In the genomic region with DNA sequence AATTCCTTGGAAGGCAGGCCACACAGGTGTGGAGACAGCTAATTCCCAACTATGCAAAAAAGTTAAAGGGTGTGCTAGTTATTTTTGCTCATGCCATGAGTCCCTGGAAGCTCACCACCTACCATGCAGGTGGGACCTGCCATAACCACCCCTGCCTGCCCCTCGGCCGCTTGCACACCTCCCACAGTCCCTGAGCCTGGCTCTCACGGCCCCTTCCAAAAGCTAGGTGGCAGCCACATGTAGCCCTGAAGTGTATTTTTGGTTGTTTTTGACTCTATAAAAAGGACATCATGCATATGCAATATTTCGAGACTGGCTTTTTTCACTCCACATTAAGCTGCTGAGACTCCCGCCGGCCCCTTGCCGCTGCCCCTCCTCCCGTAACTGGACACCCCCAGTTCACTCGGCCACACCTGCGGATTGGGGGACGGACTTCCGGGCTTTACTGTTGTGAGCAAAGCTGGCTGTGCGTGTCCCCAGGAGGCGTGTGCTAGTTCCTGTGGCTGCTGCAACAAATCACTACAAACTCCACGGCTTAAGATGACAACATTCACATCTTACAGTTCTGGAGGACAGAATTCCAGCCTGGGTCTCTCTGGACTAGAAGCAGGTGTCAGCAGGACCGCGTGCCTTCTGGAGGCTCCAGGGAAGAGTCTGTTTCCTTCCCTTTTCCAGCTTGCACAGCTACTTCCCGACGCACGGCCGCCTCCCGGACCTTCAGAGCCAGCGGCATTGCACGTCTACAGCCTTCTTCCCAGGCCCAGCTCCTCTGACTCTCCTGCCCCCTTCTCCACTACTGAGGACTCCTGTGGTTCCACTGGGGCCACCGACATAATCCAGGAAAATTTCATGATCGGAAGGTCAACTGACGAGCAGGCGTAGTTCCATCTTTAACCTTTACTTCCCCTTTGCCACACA, we compare ENCODE assay signal across 1 cellular context.
TF ChIP-seq lines count a peak whose summit lies in the region.

No MANE protein-coding gene starts in this region.

TF ChIP-seq in K562, 482 proteins besides CTCF, POLR2A, EP300 and RAD21 (continued from another document and continues in another):
- TF ChIP-seq, protein P1, sequence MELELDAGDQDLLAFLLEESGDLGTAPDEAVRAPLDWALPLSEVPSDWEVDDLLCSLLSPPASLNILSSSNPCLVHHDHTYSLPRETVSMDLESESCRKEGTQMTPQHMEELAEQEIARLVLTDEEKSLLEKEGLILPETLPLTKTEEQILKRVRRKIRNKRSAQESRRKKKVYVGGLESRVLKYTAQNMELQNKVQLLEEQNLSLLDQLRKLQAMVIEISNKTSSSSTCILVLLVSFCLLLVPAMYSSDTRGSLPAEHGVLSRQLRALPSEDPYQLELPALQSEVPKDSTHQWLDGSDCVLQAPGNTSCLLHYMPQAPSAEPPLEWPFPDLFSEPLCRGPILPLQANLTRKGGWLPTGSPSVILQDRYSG (tag; conservative IDR thresholded peaks at IDR 0.05; ENCODE audit: low read depth) = no peak
- no peak for TF ChIP-seq CHD2 (IDR thresholded peaks at IDR 0.05; ENCODE audit: low read depth, low read length)
- no peak for TF ChIP-seq ZNF316 (IDR thresholded peaks at IDR 0.05)
- TF ChIP-seq, protein P2, sequence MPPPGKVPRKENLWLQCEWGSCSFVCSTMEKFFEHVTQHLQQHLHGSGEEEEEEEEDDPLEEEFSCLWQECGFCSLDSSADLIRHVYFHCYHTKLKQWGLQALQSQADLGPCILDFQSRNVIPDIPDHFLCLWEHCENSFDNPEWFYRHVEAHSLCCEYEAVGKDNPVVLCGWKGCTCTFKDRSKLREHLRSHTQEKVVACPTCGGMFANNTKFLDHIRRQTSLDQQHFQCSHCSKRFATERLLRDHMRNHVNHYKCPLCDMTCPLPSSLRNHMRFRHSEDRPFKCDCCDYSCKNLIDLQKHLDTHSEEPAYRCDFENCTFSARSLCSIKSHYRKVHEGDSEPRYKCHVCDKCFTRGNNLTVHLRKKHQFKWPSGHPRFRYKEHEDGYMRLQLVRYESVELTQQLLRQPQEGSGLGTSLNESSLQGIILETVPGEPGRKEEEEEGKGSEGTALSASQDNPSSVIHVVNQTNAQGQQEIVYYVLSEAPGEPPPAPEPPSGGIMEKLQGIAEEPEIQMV (tag; conservative IDR thresholded peaks at IDR 0.05; ENCODE audit: low read depth) = no peak
- TF ChIP-seq HCFC1 (IDR thresholded peaks at IDR 0.05; ENCODE audit: low read depth, low read length) = no peak
- TF ChIP-seq ZFP30 (CRISPR knock-in tag; IDR thresholded peaks at IDR 0.05; ENCODE audit: borderline replicate concordance) = no peak
- no peak for TF ChIP-seq TEAD4 (IDR thresholded peaks at IDR 0.05; ENCODE audit: low read length)
- no peak for TF ChIP-seq TEAD4 (CRISPR knock-in tag; IDR thresholded peaks at IDR 0.05; ENCODE audit: borderline replicate concordance)
- TF ChIP-seq, protein P3, sequence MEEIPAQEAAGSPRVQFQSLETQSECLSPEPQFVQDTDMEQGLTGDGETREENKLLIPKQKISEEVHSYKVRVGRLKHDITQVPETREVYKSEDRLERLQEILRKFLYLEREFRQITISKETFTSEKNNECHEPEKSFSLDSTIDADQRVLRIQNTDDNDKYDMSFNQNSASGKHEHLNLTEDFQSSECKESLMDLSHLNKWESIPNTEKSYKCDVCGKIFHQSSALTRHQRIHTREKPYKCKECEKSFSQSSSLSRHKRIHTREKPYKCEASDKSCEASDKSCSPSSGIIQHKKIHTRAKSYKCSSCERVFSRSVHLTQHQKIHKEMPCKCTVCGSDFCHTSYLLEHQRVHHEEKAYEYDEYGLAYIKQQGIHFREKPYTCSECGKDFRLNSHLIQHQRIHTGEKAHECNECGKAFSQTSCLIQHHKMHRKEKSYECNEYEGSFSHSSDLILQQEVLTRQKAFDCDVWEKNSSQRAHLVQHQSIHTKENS (CRISPR knock-in tag; IDR thresholded peaks at IDR 0.05) = no peak
- TF ChIP-seq PTRF (tag; IDR thresholded peaks at IDR 0.05) = 0 out of 2 replicates have a peak, but pooled peaks have one; percentile 39
- no peak for TF ChIP-seq ZNF263 (CRISPR knock-in tag; IDR thresholded peaks at IDR 0.05; ENCODE audit: borderline replicate concordance)
- TF ChIP-seq SAFB (IDR thresholded peaks at IDR 0.05; ENCODE audit: borderline replicate concordance, low read depth, low read length) = no peak
- TF ChIP-seq KDM1A (IDR thresholded peaks at IDR 0.05) = no peak
- no peak for TF ChIP-seq ZNF24 (IDR thresholded peaks at IDR 0.05)
- TF ChIP-seq ZNF197 (CRISPR knock-in tag; IDR thresholded peaks at IDR 0.05; ENCODE audit: low read depth) = no peak
- TF ChIP-seq RBM25 (IDR thresholded peaks at IDR 0.05; ENCODE audit: low read depth, low read length, severe bottlenecking) = no peak
- TF ChIP-seq RBM17 (IDR thresholded peaks at IDR 0.05; ENCODE audit: borderline replicate concordance, low read depth, low read length) = no peak
- TF ChIP-seq SPI1 (IDR thresholded peaks at IDR 0.05; ENCODE audit: borderline replicate concordance, low read depth, low read length) = no peak
- peak; percentile 82 for TF ChIP-seq ELF1 (tag; IDR thresholded peaks at IDR 0.05)
- TF ChIP-seq, protein P4, sequence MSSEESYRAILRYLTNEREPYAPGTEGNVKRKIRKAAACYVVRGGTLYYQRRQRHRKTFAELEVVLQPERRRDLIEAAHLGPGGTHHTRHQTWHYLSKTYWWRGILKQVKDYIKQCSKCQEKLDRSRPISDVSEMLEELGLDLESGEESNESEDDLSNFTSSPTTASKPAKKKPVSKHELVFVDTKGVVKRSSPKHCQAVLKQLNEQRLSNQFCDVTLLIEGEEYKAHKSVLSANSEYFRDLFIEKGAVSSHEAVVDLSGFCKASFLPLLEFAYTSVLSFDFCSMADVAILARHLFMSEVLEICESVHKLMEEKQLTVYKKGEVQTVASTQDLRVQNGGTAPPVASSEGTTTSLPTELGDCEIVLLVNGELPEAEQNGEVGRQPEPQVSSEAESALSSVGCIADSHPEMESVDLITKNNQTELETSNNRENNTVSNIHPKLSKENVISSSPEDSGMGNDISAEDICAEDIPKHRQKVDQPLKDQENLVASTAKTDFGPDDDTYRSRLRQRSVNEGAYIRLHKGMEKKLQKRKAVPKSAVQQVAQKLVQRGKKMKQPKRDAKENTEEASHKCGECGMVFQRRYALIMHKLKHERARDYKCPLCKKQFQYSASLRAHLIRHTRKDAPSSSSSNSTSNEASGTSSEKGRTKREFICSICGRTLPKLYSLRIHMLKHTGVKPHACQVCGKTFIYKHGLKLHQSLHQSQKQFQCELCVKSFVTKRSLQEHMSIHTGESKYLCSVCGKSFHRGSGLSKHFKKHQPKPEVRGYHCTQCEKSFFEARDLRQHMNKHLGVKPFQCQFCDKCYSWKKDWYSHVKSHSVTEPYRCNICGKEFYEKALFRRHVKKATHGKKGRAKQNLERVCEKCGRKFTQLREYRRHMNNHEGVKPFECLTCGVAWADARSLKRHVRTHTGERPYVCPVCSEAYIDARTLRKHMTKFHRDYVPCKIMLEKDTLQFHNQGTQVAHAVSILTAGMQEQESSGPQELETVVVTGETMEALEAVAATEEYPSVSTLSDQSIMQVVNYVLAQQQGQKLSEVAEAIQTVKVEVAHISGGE (CRISPR knock-in tag; IDR thresholded peaks at IDR 0.05) = 0 out of 6 replicates have a peak, but pooled peaks of 1 of the 3 experiments have one; percentile 30
- TF ChIP-seq, protein P5, sequence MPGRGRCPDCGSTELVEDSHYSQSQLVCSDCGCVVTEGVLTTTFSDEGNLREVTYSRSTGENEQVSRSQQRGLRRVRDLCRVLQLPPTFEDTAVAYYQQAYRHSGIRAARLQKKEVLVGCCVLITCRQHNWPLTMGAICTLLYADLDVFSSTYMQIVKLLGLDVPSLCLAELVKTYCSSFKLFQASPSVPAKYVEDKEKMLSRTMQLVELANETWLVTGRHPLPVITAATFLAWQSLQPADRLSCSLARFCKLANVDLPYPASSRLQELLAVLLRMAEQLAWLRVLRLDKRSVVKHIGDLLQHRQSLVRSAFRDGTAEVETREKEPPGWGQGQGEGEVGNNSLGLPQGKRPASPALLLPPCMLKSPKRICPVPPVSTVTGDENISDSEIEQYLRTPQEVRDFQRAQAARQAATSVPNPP (IDR thresholded peaks at IDR 0.05; ENCODE audit: borderline replicate concordance, insufficient read depth, insufficient read length) = no peak
- TF ChIP-seq, protein P6, sequence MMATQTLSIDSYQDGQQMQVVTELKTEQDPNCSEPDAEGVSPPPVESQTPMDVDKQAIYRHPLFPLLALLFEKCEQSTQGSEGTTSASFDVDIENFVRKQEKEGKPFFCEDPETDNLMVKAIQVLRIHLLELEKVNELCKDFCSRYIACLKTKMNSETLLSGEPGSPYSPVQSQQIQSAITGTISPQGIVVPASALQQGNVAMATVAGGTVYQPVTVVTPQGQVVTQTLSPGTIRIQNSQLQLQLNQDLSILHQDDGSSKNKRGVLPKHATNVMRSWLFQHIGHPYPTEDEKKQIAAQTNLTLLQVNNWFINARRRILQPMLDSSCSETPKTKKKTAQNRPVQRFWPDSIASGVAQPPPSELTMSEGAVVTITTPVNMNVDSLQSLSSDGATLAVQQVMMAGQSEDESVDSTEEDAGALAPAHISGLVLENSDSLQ (IDR thresholded peaks at IDR 0.05) = 0 out of 2 replicates have a peak, but pooled peaks have one; percentile 4
- TF ChIP-seq BMI1 (IDR thresholded peaks at IDR 0.05; ENCODE audit: low read length) = no peak
- no peak for TF ChIP-seq BRCA1 (IDR thresholded peaks at IDR 0.05)
- TF ChIP-seq BRCA1 (CRISPR knock-in tag; IDR thresholded peaks at IDR 0.05) = no peak
- no peak for TF ChIP-seq CREB1 (IDR thresholded peaks at IDR 0.05)
- no peak for TF ChIP-seq CREB1 (CRISPR knock-in tag; IDR thresholded peaks at IDR 0.05)
- no peak for TF ChIP-seq HNRNPUL1 (IDR thresholded peaks at IDR 0.05; ENCODE audit: low read length)
- TF ChIP-seq STAG1 (CRISPR knock-in tag; IDR thresholded peaks at IDR 0.05; ENCODE audit: borderline replicate concordance) = no peak
- TF ChIP-seq ARHGAP35 (IDR thresholded peaks at IDR 0.05; ENCODE audit: partially characterized antibody) = no peak
- TF ChIP-seq NR3C1 (CRISPR knock-in tag; IDR thresholded peaks at IDR 0.05) = no peak
- TF ChIP-seq, protein P7, sequence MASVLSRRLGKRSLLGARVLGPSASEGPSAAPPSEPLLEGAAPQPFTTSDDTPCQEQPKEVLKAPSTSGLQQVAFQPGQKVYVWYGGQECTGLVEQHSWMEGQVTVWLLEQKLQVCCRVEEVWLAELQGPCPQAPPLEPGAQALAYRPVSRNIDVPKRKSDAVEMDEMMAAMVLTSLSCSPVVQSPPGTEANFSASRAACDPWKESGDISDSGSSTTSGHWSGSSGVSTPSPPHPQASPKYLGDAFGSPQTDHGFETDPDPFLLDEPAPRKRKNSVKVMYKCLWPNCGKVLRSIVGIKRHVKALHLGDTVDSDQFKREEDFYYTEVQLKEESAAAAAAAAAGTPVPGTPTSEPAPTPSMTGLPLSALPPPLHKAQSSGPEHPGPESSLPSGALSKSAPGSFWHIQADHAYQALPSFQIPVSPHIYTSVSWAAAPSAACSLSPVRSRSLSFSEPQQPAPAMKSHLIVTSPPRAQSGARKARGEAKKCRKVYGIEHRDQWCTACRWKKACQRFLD (CRISPR knock-in tag; IDR thresholded peaks at IDR 0.05) = no peak
- TF ChIP-seq, protein P8, sequence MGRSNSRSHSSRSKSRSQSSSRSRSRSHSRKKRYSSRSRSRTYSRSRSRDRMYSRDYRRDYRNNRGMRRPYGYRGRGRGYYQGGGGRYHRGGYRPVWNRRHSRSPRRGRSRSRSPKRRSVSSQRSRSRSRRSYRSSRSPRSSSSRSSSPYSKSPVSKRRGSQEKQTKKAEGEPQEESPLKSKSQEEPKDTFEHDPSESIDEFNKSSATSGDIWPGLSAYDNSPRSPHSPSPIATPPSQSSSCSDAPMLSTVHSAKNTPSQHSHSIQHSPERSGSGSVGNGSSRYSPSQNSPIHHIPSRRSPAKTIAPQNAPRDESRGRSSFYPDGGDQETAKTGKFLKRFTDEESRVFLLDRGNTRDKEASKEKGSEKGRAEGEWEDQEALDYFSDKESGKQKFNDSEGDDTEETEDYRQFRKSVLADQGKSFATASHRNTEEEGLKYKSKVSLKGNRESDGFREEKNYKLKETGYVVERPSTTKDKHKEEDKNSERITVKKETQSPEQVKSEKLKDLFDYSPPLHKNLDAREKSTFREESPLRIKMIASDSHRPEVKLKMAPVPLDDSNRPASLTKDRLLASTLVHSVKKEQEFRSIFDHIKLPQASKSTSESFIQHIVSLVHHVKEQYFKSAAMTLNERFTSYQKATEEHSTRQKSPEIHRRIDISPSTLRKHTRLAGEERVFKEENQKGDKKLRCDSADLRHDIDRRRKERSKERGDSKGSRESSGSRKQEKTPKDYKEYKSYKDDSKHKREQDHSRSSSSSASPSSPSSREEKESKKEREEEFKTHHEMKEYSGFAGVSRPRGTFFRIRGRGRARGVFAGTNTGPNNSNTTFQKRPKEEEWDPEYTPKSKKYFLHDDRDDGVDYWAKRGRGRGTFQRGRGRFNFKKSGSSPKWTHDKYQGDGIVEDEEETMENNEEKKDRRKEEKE (IDR thresholded peaks at IDR 0.05; ENCODE audit: borderline replicate concordance in 1 of 2, control insufficient read depth in 1 of 2, low read depth in 2 of 2, low read length in 1 of 2) = no peak
- TF ChIP-seq ZBTB1 (CRISPR knock-in tag; IDR thresholded peaks at IDR 0.05; ENCODE audit: borderline replicate concordance, low read depth) = no peak
- TF ChIP-seq RBFOX2 (IDR thresholded peaks at IDR 0.05; ENCODE audit: low read depth, low read length) = peak; percentile 32; the same call in 1 of the 2 replicates
- TF ChIP-seq, protein P9, sequence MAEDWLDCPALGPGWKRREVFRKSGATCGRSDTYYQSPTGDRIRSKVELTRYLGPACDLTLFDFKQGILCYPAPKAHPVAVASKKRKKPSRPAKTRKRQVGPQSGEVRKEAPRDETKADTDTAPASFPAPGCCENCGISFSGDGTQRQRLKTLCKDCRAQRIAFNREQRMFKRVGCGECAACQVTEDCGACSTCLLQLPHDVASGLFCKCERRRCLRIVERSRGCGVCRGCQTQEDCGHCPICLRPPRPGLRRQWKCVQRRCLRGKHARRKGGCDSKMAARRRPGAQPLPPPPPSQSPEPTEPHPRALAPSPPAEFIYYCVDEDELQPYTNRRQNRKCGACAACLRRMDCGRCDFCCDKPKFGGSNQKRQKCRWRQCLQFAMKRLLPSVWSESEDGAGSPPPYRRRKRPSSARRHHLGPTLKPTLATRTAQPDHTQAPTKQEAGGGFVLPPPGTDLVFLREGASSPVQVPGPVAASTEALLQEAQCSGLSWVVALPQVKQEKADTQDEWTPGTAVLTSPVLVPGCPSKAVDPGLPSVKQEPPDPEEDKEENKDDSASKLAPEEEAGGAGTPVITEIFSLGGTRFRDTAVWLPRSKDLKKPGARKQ (CRISPR knock-in tag; IDR thresholded peaks at IDR 0.05) = no peak
- TF ChIP-seq, protein P10, sequence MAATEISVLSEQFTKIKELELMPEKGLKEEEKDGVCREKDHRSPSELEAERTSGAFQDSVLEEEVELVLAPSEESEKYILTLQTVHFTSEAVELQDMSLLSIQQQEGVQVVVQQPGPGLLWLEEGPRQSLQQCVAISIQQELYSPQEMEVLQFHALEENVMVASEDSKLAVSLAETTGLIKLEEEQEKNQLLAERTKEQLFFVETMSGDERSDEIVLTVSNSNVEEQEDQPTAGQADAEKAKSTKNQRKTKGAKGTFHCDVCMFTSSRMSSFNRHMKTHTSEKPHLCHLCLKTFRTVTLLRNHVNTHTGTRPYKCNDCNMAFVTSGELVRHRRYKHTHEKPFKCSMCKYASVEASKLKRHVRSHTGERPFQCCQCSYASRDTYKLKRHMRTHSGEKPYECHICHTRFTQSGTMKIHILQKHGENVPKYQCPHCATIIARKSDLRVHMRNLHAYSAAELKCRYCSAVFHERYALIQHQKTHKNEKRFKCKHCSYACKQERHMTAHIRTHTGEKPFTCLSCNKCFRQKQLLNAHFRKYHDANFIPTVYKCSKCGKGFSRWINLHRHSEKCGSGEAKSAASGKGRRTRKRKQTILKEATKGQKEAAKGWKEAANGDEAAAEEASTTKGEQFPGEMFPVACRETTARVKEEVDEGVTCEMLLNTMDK (IDR thresholded peaks at IDR 0.05; ENCODE audit: borderline replicate concordance, insufficient read depth, low read depth, low read length, poor library complexity, severe bottlenecking) = no peak
- TF ChIP-seq PPARD (CRISPR knock-in tag; IDR thresholded peaks at IDR 0.05) = no peak
